In the genomic region with DNA sequence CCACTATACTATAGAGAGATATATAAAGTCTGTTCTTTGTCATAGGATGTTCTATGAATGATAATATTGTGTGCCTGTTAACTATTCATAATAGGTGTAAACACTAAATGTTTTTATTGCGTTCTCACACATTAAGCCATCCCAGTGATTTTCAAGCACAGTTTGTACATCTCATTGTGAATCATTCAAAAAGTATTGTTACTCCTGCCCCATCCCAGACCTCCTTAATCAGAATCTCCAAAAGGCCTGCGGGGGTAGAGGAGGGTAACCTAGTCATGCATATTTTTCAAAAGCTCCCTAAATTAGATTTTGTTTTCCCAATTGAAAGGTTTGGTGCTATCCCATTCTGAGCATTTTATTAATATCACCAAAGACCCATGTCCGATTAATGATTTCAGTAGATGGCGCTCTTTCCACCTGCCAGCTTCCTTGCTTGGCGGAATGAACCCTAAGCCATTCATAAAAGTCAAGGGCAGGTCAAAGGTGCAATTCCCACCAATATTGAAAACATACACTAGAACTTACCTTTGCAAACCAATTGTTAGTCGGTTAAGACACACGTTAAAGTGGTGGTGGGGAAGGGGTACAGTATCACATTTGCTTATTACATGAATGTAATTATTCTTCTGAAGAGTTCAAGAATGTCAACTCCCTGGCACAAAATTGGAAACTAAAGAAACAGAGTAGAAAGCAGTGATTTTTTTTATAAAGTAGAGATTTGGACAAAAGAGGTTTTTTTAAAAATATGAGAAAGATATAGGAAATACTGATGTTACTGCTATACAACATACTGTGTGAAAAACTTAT, we compare ENCODE assay signal across 8 cellular contexts. TPM values are rescaled to one million over a fixed set of nuclear protein-coding genes. Genes with fewer than 3 reads are reported as not detected.
A peak's percentile ranks its signal among the peaks of the same experiment; 100 is the strongest.
DNase-seq lines count a peak whose midpoint lies in the region; ATAC-seq and TF ChIP-seq lines count a peak whose summit lies in the region.

No MANE protein-coding gene starts in this region.

- H3K4me3 ChIP-seq in gastroesophageal sphincter (no peak overlapping the region), psoas muscle (no peak overlapping the region)

- no peaks in the 10 kb centered on the region for H3K27me3 ChIP-seq in gastroesophageal sphincter
- H3K27me3 ChIP-seq in psoas muscle (ENCODE audit: insufficient read depth in 3 of 3, low read length in 2 of 3) = no peaks in the 10 kb centered on the region

- H3K9me3 ChIP-seq in gastroesophageal sphincter (no peaks in the 10 kb centered on the region), psoas muscle (no peaks in the 10 kb centered on the region)

- H3K4me3 Mint-ChIP-seq in activated CD8-positive, alpha-beta T cell treated with anti-CD3 and anti-CD28 coated beads, Interleukin-2, amount 10 ng/mL, durations not matched to agents 7 days and 5 days = no peak overlapping the region

- no peak overlapping the region for H3K27ac Mint-ChIP-seq in activated CD8-positive, alpha-beta T cell treated with anti-CD3 and anti-CD28 coated beads, Interleukin-2, amount 10 ng/mL, durations not matched to agents 7 days and 5 days

- DNase-seq in GM10266 (ENCODE audit: extremely low spot score) (peak; percentile 23), psoas muscle (no peak), amniotic stem cell (lab: John Stamatoyannopoulos, UW) (no peak)
- peak; percentile 52 for DNase-seq in activated CD8-positive, alpha-beta T cell treated with anti-CD3 and anti-CD28 coated beads, Interleukin-2, amount 10 ng/mL, durations not matched to agents 7 days and 5 days

- CTCF ChIA-PET in activated CD8-positive, alpha-beta T cell treated with anti-CD3 and anti-CD28 coated beads, Interleukin-2, amount 10 ng/mL, durations not matched to agents 7 days and 5 days (lab: Charles Lee) = interaction anchor here (1.0 to 2.5 kb wide), 5 partner anchors 21 to 336 kb away, joined by 3 to 19 read pairs (median 8); a partner anchor contains a TSS

- intact Hi-C loops in psoas muscle (cut with DNase I) = loop anchor here in 1 of 2 donors (2.0 to 5.0 kb wide), 2 partner anchors 332 to 566 kb away; a partner anchor contains a TSS

- WGBS in gastroesophageal sphincter (ENCODE audit: low coverage in 1 of 2), 2 donors = 12 to 18% methylated on average over 7 of the region's 7 CpGs
- 35 to 42% (median 41%) methylated on average over 7 of the region's 7 CpGs for WGBS in psoas muscle, 3 donors

- peaks cover 0 to 7% (median 0%) of the 10 kb centered on the region in 3 donors for H3K4me1 ChIP-seq in gastroesophageal sphincter
- H3K4me1 ChIP-seq in psoas muscle = no peaks in the 10 kb centered on the region

- H3K27me3 Mint-ChIP-seq in activated CD8-positive, alpha-beta T cell treated with anti-CD3 and anti-CD28 coated beads, Interleukin-2, amount 10 ng/mL, durations not matched to agents 7 days and 5 days (ENCODE audit: low read depth) = peaks cover 4% of the 10 kb centered on the region

- H3K36me3 Mint-ChIP-seq in activated CD8-positive, alpha-beta T cell treated with anti-CD3 and anti-CD28 coated beads, Interleukin-2, amount 10 ng/mL, durations not matched to agents 7 days and 5 days (ENCODE audit: low read depth) = no peaks in the 10 kb centered on the region

- no peak for TF ChIP-seq POLR2A in gastroesophageal sphincter (IDR thresholded peaks at IDR 0.05)

- TF ChIP-seq CTCF in GM10266 (IDR thresholded peaks at IDR 0.05; ENCODE audit: control insufficient read depth, insufficient read depth, low read depth, missing control alignments) (peak; percentile 48), gastroesophageal sphincter (IDR thresholded peaks at IDR 0.05) (peak; percentile 40 to 73 (median 60)), psoas muscle (IDR thresholded peaks at IDR 0.05) (peak; percentile 67)

- no peak for TF ChIP-seq EP300 in gastroesophageal sphincter (IDR thresholded peaks at IDR 0.05)

- POLR2A ChIA-PET in activated CD8-positive, alpha-beta T cell treated with anti-CD3 and anti-CD28 coated beads, Interleukin-2, amount 10 ng/mL, durations not matched to agents 7 days and 5 days (lab: Charles Lee) = no interaction called here

- no peaks in the 10 kb centered on the region for H3K9me3 Mint-ChIP-seq in activated CD8-positive, alpha-beta T cell treated with anti-CD3 and anti-CD28 coated beads, Interleukin-2, amount 10 ng/mL, durations not matched to agents 7 days and 5 days (ENCODE audit: insufficient read depth)

- peaks cover 15% of the 10 kb centered on the region for H3K4me1 Mint-ChIP-seq in activated CD8-positive, alpha-beta T cell treated with anti-CD3 and anti-CD28 coated beads, Interleukin-2, amount 10 ng/mL, durations not matched to agents 7 days and 5 days (ENCODE audit: low read depth)

- ATAC-seq in HG03354 (IDR thresholded peaks at IDR 0.05; ENCODE audit: poor library complexity, severe bottlenecking, unreplicated experiment) = peak; percentile 35
- peak; percentile 37 for ATAC-seq in activated CD8-positive, alpha-beta T cell treated with anti-CD3 and anti-CD28 coated beads, Interleukin-2, amount 10 ng/mL, durations not matched to agents 7 days and 5 days
- no peak for ATAC-seq in gastroesophageal sphincter
- peak in 2 of 4 donors; percentile 67 to 78 for ATAC-seq in psoas muscle
- no peak for ATAC-seq in GM18867 (IDR thresholded peaks at IDR 0.05; ENCODE audit: unreplicated experiment)
- ATAC-seq in HG02970 (IDR thresholded peaks at IDR 0.05; ENCODE audit: low FRiP score, unreplicated experiment) = no peak

- H3K27ac ChIP-seq in gastroesophageal sphincter = no peak overlapping the region
- H3K27ac ChIP-seq in psoas muscle = no peak overlapping the region

- H3K36me3 ChIP-seq in gastroesophageal sphincter (no peaks in the 10 kb centered on the region), psoas muscle (ENCODE audit: insufficient read depth in 1 of 2, low read depth in 1 of 2) (no peaks in the 10 kb centered on the region)

RNA-seq across cellular contexts. Expression of a gene that starts 5.8 kb away (rescaled TPM):
- total RNA-seq in activated CD8-positive, alpha-beta T cell treated with anti-CD3 and anti-CD28 coated beads, Interleukin-2, amount 10 ng/mL, durations not matched to agents 7 days and 5 days = 10 to 100 TPM; 28.4 to 29.3 TPM
- total RNA-seq in gastroesophageal sphincter = 10 to 100 TPM; 22.5 to 37.7 (median 27.8) TPM
- total RNA-seq in psoas muscle = 10 to 100 TPM; 12.4 to 24.0 (median 15.4) TPM
- polyA plus RNA-seq in psoas muscle = 1 to 10 TPM; 1.4 to 2.9 (median 1.7) TPM

Comparison
In these comparisons a context has a peak if more than half of its experiments do, and no peak if none do; other contexts are left out.
1. DNase-seq: peak in GM10266 (single experiment) and activated CD8-positive, alpha-beta T cell treated with anti-CD3 and anti-CD28 coated beads, Interleukin-2, amount 10 ng/mL, durations not matched to agents 7 days and 5 days (single experiment); none in psoas muscle (0 of 2) and amniotic stem cell (single experiment).
2. ATAC-seq: peak in HG03354 (single experiment) and activated CD8-positive, alpha-beta T cell treated with anti-CD3 and anti-CD28 coated beads, Interleukin-2, amount 10 ng/mL, durations not matched to agents 7 days and 5 days (single experiment); none in gastroesophageal sphincter (single experiment), GM18867 (single experiment) and HG02970 (single experiment).
3. Peak in every context shown above with its lines, with median percentiles within 50 percentile points of each other: CTCF ChIP-seq.